In genomic region chr6:49457771-49458170, GRCh38 we compare ENCODE assay signal across 25 cellular contexts. TPM values are rescaled to one million over a fixed set of nuclear protein-coding genes. Genes with fewer than 3 reads are reported as not detected.
DNase-seq lines count a peak whose midpoint lies in the region; ATAC-seq, FAIRE-seq and TF ChIP-seq lines count a peak whose summit lies in the region.
"Had no signal": no experiment of that assay in that cellular context is flagged by ENCODE, and none has a peak within 500 bp of the region (broad histone marks: within the 10 kb centered on the region; RNA-seq: fewer than 3 reads in every experiment).

No MANE protein-coding gene starts in this region.

- H3K27me3 ChIP-seq in astrocyte (ENCODE audit: insufficient read depth, low read length) = no peaks in the 10 kb centered on the region
- H3K27me3 ChIP-seq: BLaER1 treated with 17β-estradiol and CSF1 and Interleukin-3, amounts not matched to agents 10 nM and 100 nM had no signal

- no peaks in the 10 kb centered on the region for H3K9me3 ChIP-seq in astrocyte (ENCODE audit: insufficient read depth, low read depth, low read length)
- H3K9me3 ChIP-seq: BLaER1 treated with 17β-estradiol and CSF1 and Interleukin-3, amounts not matched to agents 10 nM and 100 nM had no signal

- H3K9me3 Mint-ChIP-seq in astrocyte (ENCODE audit: unreplicated experiment) = no peaks in the 10 kb centered on the region
- no peaks in the 10 kb centered on the region for H3K9me3 Mint-ChIP-seq in activated CD4-positive, alpha-beta T cell treated with anti-CD3 and anti-CD28 coated beads for 36 hours (ENCODE audit: low read depth)
- H3K9me3 Mint-ChIP-seq: CD8-positive, alpha-beta memory T cell; IgD-negative memory B cell had no signal

- no peaks in the 10 kb centered on the region for H3K27me3 Mint-ChIP-seq in astrocyte (ENCODE audit: low read depth, unreplicated experiment)
- no peaks in the 10 kb centered on the region for H3K27me3 Mint-ChIP-seq in activated CD4-positive, alpha-beta T cell treated with anti-CD3 and anti-CD28 coated beads for 36 hours
- H3K27me3 Mint-ChIP-seq: CD8-positive, alpha-beta memory T cell; IgD-negative memory B cell had no signal

- ATAC-seq in activated CD4-positive, alpha-beta T cell treated with anti-CD3 and anti-CD28 coated beads for 36 hours = no peak
- ATAC-seq: PC-3 had no signal

- intact Hi-C loops in activated CD4-positive, alpha-beta T cell treated with anti-CD3 and anti-CD28 coated beads for 36 hours (cut with DNase I, micrococcal nuclease) = no loop called here

- H3K27ac Mint-ChIP-seq in astrocyte (ENCODE audit: unreplicated experiment) = no peak overlapping the region
- no peak overlapping the region for H3K27ac Mint-ChIP-seq in activated CD4-positive, alpha-beta T cell treated with anti-CD3 and anti-CD28 coated beads for 36 hours
- H3K27ac Mint-ChIP-seq: CD8-positive, alpha-beta memory T cell; IgD-negative memory B cell had no signal

- POLR2A ChIA-PET in activated CD4-positive, alpha-beta T cell treated with anti-CD3 and anti-CD28 coated beads for 36 hours (lab: Charles Lee) = no interaction called here

- H3K79me2 ChIP-seq in astrocyte (ENCODE audit: insufficient read depth, low read length) = peaks cover 34% of the 10 kb centered on the region

- H4K20me1 ChIP-seq in astrocyte (ENCODE audit: insufficient read depth, low read length) = no peaks in the 10 kb centered on the region
- H4K20me1 ChIP-seq: BLaER1 treated with 17β-estradiol and CSF1 and Interleukin-3, amounts not matched to agents 10 nM and 100 nM had no signal

- CTCF ChIA-PET in activated CD4-positive, alpha-beta T cell treated with anti-CD3 and anti-CD28 coated beads for 36 hours (lab: Charles Lee) = no interaction called here

- no peak overlapping the region for H3K4me3 ChIP-seq in astrocyte (ENCODE audit: insufficient read depth, low read depth, low read length)
- H3K4me3 ChIP-seq: BLaER1 treated with 17β-estradiol and CSF1 and Interleukin-3, amounts not matched to agents 10 nM and 100 nM had no signal

- no peak for TF ChIP-seq CTCF in astrocyte (IDR thresholded peaks at IDR 0.05; ENCODE audit: insufficient read depth, low read depth, low read length)

- H3K4me1 Mint-ChIP-seq in astrocyte (ENCODE audit: low read depth, unreplicated experiment) = peaks cover 5% of the 10 kb centered on the region
- peaks cover 21% of the 10 kb centered on the region for H3K4me1 Mint-ChIP-seq in activated CD4-positive, alpha-beta T cell treated with anti-CD3 and anti-CD28 coated beads for 36 hours

- no peak overlapping the region for H3K27ac ChIP-seq in astrocyte (ENCODE audit: low read depth, low read length)
- H3K27ac ChIP-seq: BLaER1 treated with 17β-estradiol and CSF1 and Interleukin-3, amounts not matched to agents 10 nM and 100 nM had no signal

- FAIRE-seq in astrocyte (lab: Jason Lieb, UNC) = no peak
- FAIRE-seq: D721Med, GM12891, GM18507 had no signal

- H2AFZ ChIP-seq in astrocyte (ENCODE audit: low read depth, low read length) = no peak overlapping the region

- DNase-seq in EH (ENCODE audit: low read depth) (peak; percentile 27), HT1080 (ENCODE audit: low read depth) (peak; percentile 19), astrocyte (ENCODE audit: low read depth) (peak; percentile 12), iris pigment epithelial cell (ENCODE audit: low read depth) (peak; percentile 35), NCI-H2107 treated with DMSO at 0.1 percent for 48 hours (lab: John Stamatoyannopoulos, UW; ENCODE audit: unreplicated experiment) (no peak), NOMO-1 treated with DMSO at 0.1 percent for 48 hours (lab: John Stamatoyannopoulos, UW; ENCODE audit: unreplicated experiment) (no peak)
- DNase-seq in activated naive CD4-positive, alpha-beta T cell treated with Interleukin-2 at 50 U/mL for 16 hours = no peak
- no peak for DNase-seq in activated CD4-positive, alpha-beta T cell treated with anti-CD3 and anti-CD28 coated beads for 36 hours
- DNase-seq: CD8-positive, alpha-beta memory T cell; DMS79 treated with DMSO at 0.1 percent for 48 hours; GF-D8; GOT3; NCI-H1436 treated with DMSO at 0.1 percent for 48 hours; NCI-H2029 treated with DMSO at 0.1 percent for 48 hours; NCI-H774; PC-3 had no signal

- no peak overlapping the region for H3K9ac ChIP-seq in astrocyte (ENCODE audit: low read length)
- H3K9ac ChIP-seq: BLaER1 treated with 17β-estradiol and CSF1 and Interleukin-3, amounts not matched to agents 10 nM and 100 nM had no signal

- H3K36me3 Mint-ChIP-seq in astrocyte (ENCODE audit: low read depth, unreplicated experiment) = peaks cover 2% of the 10 kb centered on the region
- H3K36me3 Mint-ChIP-seq in activated CD4-positive, alpha-beta T cell treated with anti-CD3 and anti-CD28 coated beads for 36 hours (ENCODE audit: low read depth) = peaks cover 16% of the 10 kb centered on the region

- no peaks in the 10 kb centered on the region for H3K4me1 ChIP-seq in astrocyte (ENCODE audit: insufficient read depth, low read length)

- peaks cover 9% of the 10 kb centered on the region for H3K36me3 ChIP-seq in astrocyte (ENCODE audit: insufficient read depth, low read length)

- H3K4me2 ChIP-seq in astrocyte (ENCODE audit: low read length) = no peak overlapping the region
- H3K4me2 ChIP-seq: BLaER1 treated with 17β-estradiol and CSF1 and Interleukin-3, amounts not matched to agents 10 nM and 100 nM had no signal

- no peak overlapping the region for H3K4me3 Mint-ChIP-seq in astrocyte (ENCODE audit: unreplicated experiment)
- no peak overlapping the region for H3K4me3 Mint-ChIP-seq in activated CD4-positive, alpha-beta T cell treated with anti-CD3 and anti-CD28 coated beads for 36 hours
- H3K4me3 Mint-ChIP-seq: CD8-positive, alpha-beta memory T cell; IgD-negative memory B cell had no signal

RNA-seq across cellular contexts. Expression of gene MMUT, which starts 5.3 kb away (rescaled TPM):
- 7.2 and 8.6 TPM in 2 replicates for total RNA-seq in HT1080 (2014; rRNA removed; shearing (Covaris generic))
- 11.2 and 13.2 TPM in 2 replicates for polyA plus RNA-seq in HT1080 (2015; cell fraction: cytosol; rRNA removed)
- polyA plus RNA-seq in HT1080 (2015; cell fraction: nucleus; rRNA removed) = 35.2 and 36.0 TPM in 2 replicates
- 10.9 and 11.4 TPM in 2 replicates for total RNA-seq in astrocyte
- 10 to 100 TPM; 10.5 to 14.8 TPM for total RNA-seq in activated CD4-positive, alpha-beta T cell treated with anti-CD3 and anti-CD28 coated beads for 36 hours

RNA-seq across cellular contexts. Expression of gene CENPQ, which starts 5.4 kb away (rescaled TPM):
- total RNA-seq in HT1080 (2014; rRNA removed; shearing (Covaris generic)) = 10.2 and 10.9 TPM in 2 replicates
- polyA plus RNA-seq in HT1080 (2015; cell fraction: cytosol; rRNA removed) = 14.7 and 15.1 TPM in 2 replicates
- polyA plus RNA-seq in HT1080 (2015; cell fraction: nucleus; rRNA removed) = 14.0 and 14.3 TPM in 2 replicates
- 3.4 and 4.1 TPM in 2 replicates for total RNA-seq in astrocyte
- 10 to 100 TPM; 14.1 to 16.6 TPM for total RNA-seq in activated CD4-positive, alpha-beta T cell treated with anti-CD3 and anti-CD28 coated beads for 36 hours

RNA-seq across cellular contexts. Expression of gene GLYATL3, which starts 42.0 kb away (rescaled TPM):
- total RNA-seq in HT1080 (2014; rRNA removed; shearing (Covaris generic)) = not detected in 2 replicates
- polyA plus RNA-seq in HT1080 (2015; cell fraction: cytosol; rRNA removed) = not detected in 2 replicates
- not detected in 2 replicates for polyA plus RNA-seq in HT1080 (2015; cell fraction: nucleus; rRNA removed)
- not detected in 2 replicates for total RNA-seq in astrocyte
- total RNA-seq in activated CD4-positive, alpha-beta T cell treated with anti-CD3 and anti-CD28 coated beads for 36 hours = not detected
- total RNA-seq: A172; CD8-positive, alpha-beta memory T cell; HT-29; NCI-H460; PC-3; SK-MEL-5 had no signal
- polyA plus RNA-seq: CD8-positive, alpha-beta memory T cell; IgD-negative memory B cell had no signal

Comparison
In these comparisons a context has a peak if more than half of its experiments do, and no peak if none do; other contexts are left out.
1. DNase-seq: peak in EH (single experiment), HT1080 (single experiment), astrocyte (single experiment) and iris pigment epithelial cell (single experiment); none in NCI-H2107 treated with DMSO at 0.1 percent for 48 hours (single experiment), activated naive CD4-positive, alpha-beta T cell treated with Interleukin-2 at 50 U/mL for 16 hours (single experiment), NOMO-1 treated with DMSO at 0.1 percent for 48 hours (single experiment) and activated CD4-positive, alpha-beta T cell treated with anti-CD3 and anti-CD28 coated beads for 36 hours (single experiment).